21 cellular contexts compared by ENCODE assay signal in the genomic region with DNA sequence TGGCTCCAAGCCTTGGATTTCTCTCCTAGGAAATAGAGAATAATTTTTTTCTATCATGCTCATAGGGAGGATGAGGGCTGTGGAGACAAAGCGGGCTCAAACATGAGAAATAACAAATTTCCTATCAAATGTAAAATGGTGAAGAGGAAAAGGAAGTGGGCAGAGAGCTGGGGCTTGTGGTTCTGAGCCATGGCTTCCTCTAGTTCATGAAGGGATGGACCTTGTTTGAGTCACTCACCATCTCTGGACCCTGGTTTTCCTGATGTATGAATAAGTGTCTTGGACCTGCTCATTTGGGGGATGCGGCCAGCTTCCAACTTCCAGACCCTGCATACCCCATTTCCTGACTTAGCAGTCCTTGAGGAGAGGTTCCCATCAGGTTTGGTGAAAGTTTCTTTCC.
"Had no signal": no experiment of that assay in that cellular context is flagged by ENCODE, and none has a peak within 500 bp of the region (broad histone marks: within the 10 kb centered on the region; RNA-seq: fewer than 3 reads in every experiment).

No MANE protein-coding gene starts in this region.

- H3K36me3 Mint-ChIP-seq: activated naive CD4-positive, alpha-beta T cell treated with anti-CD3 and anti-CD28 coated beads, Interleukin-2, amount 50 U/mL, for 24 hours; T-cell had no signal

- H3K4me1 ChIP-seq: stomach, vagina had no signal

- H3K27ac Mint-ChIP-seq: activated naive CD4-positive, alpha-beta T cell treated with anti-CD3 and anti-CD28 coated beads, Interleukin-2, amount 50 U/mL, for 24 hours; activated T-cell treated with anti-CD3 and anti-CD28 coated beads, Interleukin-2, amount 50 U/mL, for 72 hours; nephron progenitor cell; T-cell had no signal

- H3K4me3 ChIP-seq: cardiac muscle cell, dorsolateral prefrontal cortex, lung, stomach, vagina had no signal

- H3K27ac ChIP-seq: cardiac muscle cell, dorsolateral prefrontal cortex, stomach, vagina had no signal

- DNase-seq: activated CD4-positive, alpha-beta T cell treated with anti-CD3 and anti-CD28 coated beads for 48 hours; activated CD4-positive, CD25-positive, alpha-beta regulatory T cell; activated gamma-delta T cell; amniotic stem cell; dorsolateral prefrontal cortex; erythroblast; foreskin melanocyte; glutamatergic neuron; hippocampal formation; nephron progenitor cell; occipital lobe; retina; stimulated activated CD4-positive, alpha-beta T cell treated with anti-CD3 and anti-CD28 coated beads, Interleukin-2, amount 100 ng/mL, for 24 hours; stomach; T-cell; trophoblast cell had no signal

- H3K27me3 ChIP-seq: cardiac muscle cell, vagina had no signal

- H3K9me3 Mint-ChIP-seq: activated naive CD4-positive, alpha-beta T cell treated with anti-CD3 and anti-CD28 coated beads, Interleukin-2, amount 50 U/mL, for 24 hours had no signal

- H3K4me3 Mint-ChIP-seq: activated naive CD4-positive, alpha-beta T cell treated with anti-CD3 and anti-CD28 coated beads, Interleukin-2, amount 50 U/mL, for 24 hours; activated T-cell treated with anti-CD3 and anti-CD28 coated beads, Interleukin-2, amount 50 U/mL, for 72 hours; nephron progenitor cell; T-cell had no signal

- H3K36me3 ChIP-seq: cardiac muscle cell, stomach, vagina had no signal

- ATAC-seq: T-cell had no signal

- H3K9me3 ChIP-seq: stomach, vagina had no signal

- H3K4me1 Mint-ChIP-seq: nephron progenitor cell had no signal
